8 cellular contexts compared by ENCODE assay signal in the genomic region with DNA sequence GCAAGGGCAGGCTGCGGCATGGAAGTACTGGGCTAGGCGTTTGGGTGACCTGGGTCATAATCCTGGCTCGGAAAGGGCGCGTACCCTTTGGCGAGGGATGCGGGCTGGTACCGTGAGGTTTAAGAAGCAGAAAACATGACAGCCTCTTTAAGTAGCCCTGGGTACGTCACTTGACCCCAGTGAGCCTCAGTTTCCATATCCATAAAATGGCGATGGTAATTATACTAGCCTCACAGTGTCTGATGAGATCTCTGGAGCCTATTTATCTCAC. TPM values are rescaled to one million over a fixed set of nuclear protein-coding genes. Genes with fewer than 3 reads are reported as not detected.
DNase-seq lines count a peak whose midpoint lies in the region; ATAC-seq and TF ChIP-seq lines count a peak whose summit lies in the region.

No MANE protein-coding gene starts in this region.

- H3K4me1 ChIP-seq in OCI-LY1 (ENCODE audit: insufficient read depth, low read length, severe bottlenecking), result peaks cover 51% of the 10 kb centered on the region
- H3K4me1 ChIP-seq in neural progenitor cell, result peaks cover 29% of the 10 kb centered on the region

- H3K9ac ChIP-seq in OCI-LY1 (ENCODE audit: low read length), result peak overlapping the region; percentile 97
- H3K9ac ChIP-seq in neural progenitor cell, result peak overlapping the region; percentile 61

- H3K9me3 ChIP-seq in OCI-LY1 (ENCODE audit: low read length), result no peaks in the 10 kb centered on the region
- no peaks in the 10 kb centered on the region for H3K9me3 ChIP-seq in neural progenitor cell (ENCODE audit: low read depth)

- TF ChIP-seq CTCF in CD14-positive monocyte (IDR thresholded peaks at IDR 0.05) (no peak), OCI-LY1 (IDR thresholded peaks at IDR 0.05; ENCODE audit: low read length) (no peak), neural progenitor cell (IDR thresholded peaks at IDR 0.05) (no peak)

- H2AFZ ChIP-seq in OCI-LY1 (ENCODE audit: low read length), result no peak overlapping the region
- peak overlapping the region; percentile 74 for H2AFZ ChIP-seq in neural progenitor cell (replicated peaks)

- no peaks in the 10 kb centered on the region for H3K27me3 ChIP-seq in OCI-LY1 (ENCODE audit: insufficient read depth, low read length)
- no peaks in the 10 kb centered on the region for H3K27me3 ChIP-seq in neural progenitor cell

- H3K36me3 ChIP-seq in OCI-LY1 (ENCODE audit: insufficient read depth, low read length), result peaks cover 3% of the 10 kb centered on the region; the same call in 1 of the 2 replicates
- no peaks in the 10 kb centered on the region for H3K36me3 ChIP-seq in neural progenitor cell

- H3K4me3 Mint-ChIP-seq in CD14-positive monocyte (peak overlapping the region; percentile 97 to 98), neural progenitor cell (peak overlapping the region; percentile 96)
- peak overlapping the region; percentile 99 to 100 for H3K4me3 Mint-ChIP-seq in effector memory CD8-positive, alpha-beta T cell

- H3K27ac ChIP-seq in OCI-LY1 (ENCODE audit: low read depth, low read length, poor library complexity, severe bottlenecking) (peak overlapping the region; percentile 96), neural progenitor cell (peak overlapping the region; percentile 84)

- H3K9me2 ChIP-seq in OCI-LY1 (ENCODE audit: low read depth, low read length), result no peaks in the 10 kb centered on the region

- no peak for ATAC-seq in effector memory CD8-positive, alpha-beta T cell (replicated peaks)
- ATAC-seq in HG02840 (IDR thresholded peaks at IDR 0.05; ENCODE audit: low FRiP score, unreplicated experiment), result no peak

- no peaks in the 10 kb centered on the region for H3K9me3 Mint-ChIP-seq in CD14-positive monocyte
- H3K9me3 Mint-ChIP-seq in effector memory CD8-positive, alpha-beta T cell, result no peaks in the 10 kb centered on the region
- no peaks in the 10 kb centered on the region for H3K9me3 Mint-ChIP-seq in neural progenitor cell

- H3K4me2 ChIP-seq in OCI-LY1 (ENCODE audit: low read length) (peak overlapping the region; percentile 82), neural progenitor cell (peak overlapping the region; percentile 87)

- H3K4me3 ChIP-seq in OCI-LY1 (ENCODE audit: low read depth, low read length, poor library complexity, severe bottlenecking) (peak overlapping the region; percentile 79), neural progenitor cell (peak overlapping the region; percentile 61)

- H4K20me1 ChIP-seq in OCI-LY1 (ENCODE audit: insufficient read depth, low read length) (no peaks in the 10 kb centered on the region), neural progenitor cell (ENCODE audit: low read depth) (peaks cover 5% of the 10 kb centered on the region)

- H3K36me3 Mint-ChIP-seq in CD14-positive monocyte, result peaks cover 9 to 10% of the 10 kb centered on the region in 2 donors
- H3K36me3 Mint-ChIP-seq in effector memory CD8-positive, alpha-beta T cell (ENCODE audit: insufficient read depth), result peaks cover 46% of the 10 kb centered on the region
- no peaks in the 10 kb centered on the region for H3K36me3 Mint-ChIP-seq in neural progenitor cell

- H3K4me1 Mint-ChIP-seq in CD14-positive monocyte (peaks cover 58% of the 10 kb centered on the region), neural progenitor cell (peaks cover 57% of the 10 kb centered on the region)
- H3K4me1 Mint-ChIP-seq in effector memory CD8-positive, alpha-beta T cell (ENCODE audit: low read depth in 2 of 2), result peaks cover 67 to 73% of the 10 kb centered on the region in 2 donors

- intact Hi-C loops in CD14-positive monocyte (cut with micrococcal nuclease), result loop anchor here (1.0 to 5.0 kb wide), 4 partner anchors 46 to 288 kb away; partner anchors contain the start of gene ARID1A (in 1 of the 2)

- H3K27ac Mint-ChIP-seq in CD14-positive monocyte, result peak overlapping the region; percentile 82 to 99 (median 99)
- H3K27ac Mint-ChIP-seq in effector memory CD8-positive, alpha-beta T cell, result peak overlapping the region; percentile 100
- H3K27ac Mint-ChIP-seq in neural progenitor cell, result peak overlapping the region; percentile 17

- no peaks in the 10 kb centered on the region for H3K79me2 ChIP-seq in OCI-LY1 (ENCODE audit: insufficient read depth, low read length)
- peaks cover 11% of the 10 kb centered on the region for H3K79me2 ChIP-seq in neural progenitor cell (ENCODE audit: low read depth)

- no peak for DNase-seq in CD14-positive monocyte (ENCODE audit: low spot score)
- DNase-seq in effector memory CD8-positive, alpha-beta T cell, result no peak
- DNase-seq in neural progenitor cell (ENCODE audit: low spot score), result no peak
- no peak for DNase-seq in NCI-H510A treated with DMSO at 0.1 percent for 48 hours (lab: John Stamatoyannopoulos, UW)
- DNase-seq in dedifferentiated amniotic fluid mesenchymal stem cell (ENCODE audit: extremely low spot score), result no peak
- DNase-seq in activated effector memory CD4-positive, alpha-beta T cell treated with Interleukin-2 at 50 U/mL for 16 hours, result no peak

- peaks cover 7% of the 10 kb centered on the region; the same call in 1 of the 2 replicates for H3F3A ChIP-seq in OCI-LY1 (ENCODE audit: insufficient read depth, low read length)
- peaks cover 53% of the 10 kb centered on the region for H3F3A ChIP-seq in neural progenitor cell (ENCODE audit: low read depth)

- peaks cover 0 to 2% (median 0%) of the 10 kb centered on the region in 3 donors for H3K27me3 Mint-ChIP-seq in CD14-positive monocyte (ENCODE audit: low read depth in 3 of 3)
- H3K27me3 Mint-ChIP-seq in effector memory CD8-positive, alpha-beta T cell, result no peaks in the 10 kb centered on the region
- peaks cover 7% of the 10 kb centered on the region for H3K27me3 Mint-ChIP-seq in neural progenitor cell (ENCODE audit: insufficient read depth, low read depth)

RNA-seq across cellular contexts. Expression of gene PIGV, which starts 0.7 kb away (rescaled TPM):
- polyA plus RNA-seq in CD14-positive monocyte, result 1 to 10 TPM; 8.3 to 9.5 TPM
- 19.4 and 19.7 TPM in 2 replicates for total RNA-seq in neural progenitor cell (ENCODE audit: low replicate concordance)

RNA-seq across cellular contexts. Expression of gene ZDHHC18, which starts 38.0 kb away (rescaled TPM):
- 1 to 10 TPM; 3.1 to 6.0 TPM for polyA plus RNA-seq in CD14-positive monocyte
- total RNA-seq in neural progenitor cell (ENCODE audit: low replicate concordance), result 30.4 and 52.2 TPM in 2 replicates

Comparison
In these comparisons a context has a peak if more than half of its experiments do, and no peak if none do; other contexts are left out.
1. H3K27ac Mint-ChIP-seq: peak in every context shown above with its lines; median percentile 100 in effector memory CD8-positive, alpha-beta T cell; 99 in CD14-positive monocyte; 17 in neural progenitor cell.